Comparison of ENCODE assay signal across 22 cellular contexts in the genomic region with DNA sequence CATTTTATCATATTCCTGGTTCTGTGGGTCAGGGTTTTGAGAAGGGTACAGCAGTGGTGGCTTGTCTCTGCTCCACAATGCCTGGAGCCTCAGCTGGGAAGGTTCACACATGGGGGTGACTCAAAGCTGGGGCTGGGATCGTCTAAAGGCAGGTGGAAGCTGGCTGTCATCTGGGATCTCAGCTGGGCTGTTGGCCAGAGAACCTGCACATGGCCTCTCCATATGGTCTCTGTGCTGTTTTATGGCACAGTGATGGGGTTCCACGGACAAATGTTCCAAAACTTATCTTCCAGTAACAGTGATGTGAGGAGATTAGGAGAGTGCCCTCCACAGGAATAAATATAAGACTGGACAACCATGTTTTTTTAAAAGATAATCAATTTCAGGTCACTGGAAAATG.
DNase-seq lines count a peak whose midpoint lies in the region; ATAC-seq, FAIRE-seq and TF ChIP-seq lines count a peak whose summit lies in the region.
"Had no signal": no experiment of that assay in that cellular context is flagged by ENCODE, and none has a peak within 500 bp of the region (broad histone marks: within the 10 kb centered on the region; RNA-seq: fewer than 3 reads in every experiment).

No MANE protein-coding gene starts in this region.

- POLR2A ChIA-PET in HepG2 (lab: Yijun Ruan, JAX), result no interaction called here

- H3K27ac ChIP-seq in upper lobe of right lung (no peak overlapping the region), HepG2 (ENCODE audit: extremely low read length, insufficient read depth, low read length) (no peak overlapping the region)
- H3K27ac ChIP-seq: 22Rv1, C4-2B, HL-60 had no signal

- no peaks in the 10 kb centered on the region for H3K36me3 ChIP-seq in upper lobe of right lung
- no peaks in the 10 kb centered on the region for H3K36me3 ChIP-seq in HepG2 (replicated peaks in 1 of 2; ENCODE audit: control insufficient read depth in 1 of 2, insufficient read depth in 2 of 2, low read length in 2 of 2)

- TF ChIP-seq CTCF in upper lobe of right lung (IDR thresholded peaks at IDR 0.05) (no peak), HepG2 (CRISPR knock-in tag; IDR thresholded peaks at IDR 0.05) (no peak)

- no TSS peak for BruUV-seq in HepG2 (replicated peaks; lab: Mats Ljungman, UMichigan)

- no peaks in the 10 kb centered on the region for H3K4me1 ChIP-seq in upper lobe of right lung
- no peaks in the 10 kb centered on the region for H3K4me1 ChIP-seq in HepG2 (ENCODE audit: insufficient read depth, low read length)

- H4K20me1 ChIP-seq in HepG2 (ENCODE audit: insufficient read depth, low read length), result no peaks in the 10 kb centered on the region

- H3K27me3 ChIP-seq in upper lobe of right lung (no peaks in the 10 kb centered on the region), HepG2 (ENCODE audit: control insufficient read depth in 1 of 2, insufficient read depth in 2 of 2, low read length in 2 of 2) (no peaks in the 10 kb centered on the region)

- H3K9me3 ChIP-seq in upper lobe of right lung (no peaks in the 10 kb centered on the region), HepG2 (ENCODE audit: low read length) (no peaks in the 10 kb centered on the region)

- in situ Hi-C loops in HepG2 (cut with HindIII; ENCODE audit: extremely low pct_ligation_motif_present, low pct_unique_long_range_greater_than_20kb), result loop anchor here (10.0 kb wide), 1 partner anchor 334 kb away; no protein-coding TSS in a partner anchor

- no peak overlapping the region for H3K4me2 ChIP-seq in HepG2 (ENCODE audit: low read depth, low read length)

- intact Hi-C loops in upper lobe of right lung (cut with DNase I) (no loop called here), HepG2 (cut with micrococcal nuclease; ENCODE audit: unreplicated experiment) (loop anchor here (5.0 to 10.0 kb wide), 3 partner anchors 1022 to 1354 kb away; no protein-coding TSS in a partner anchor)

- peak; percentile 15 for DNase-seq in NCI-H1694 (lab: John Stamatoyannopoulos, UW)
- DNase-seq in NCI-H1694 treated with DMSO at 0.1 percent for 48 hours (lab: John Stamatoyannopoulos, UW), result no peak
- DNase-seq in NCI-H446 treated with DMSO at 0.1 percent for 48 hours (lab: John Stamatoyannopoulos, UW), result peak; percentile 35
- DNase-seq in cerebellum (ENCODE audit: low spot score), result peak; percentile 49
- no peak for DNase-seq in upper lobe of right lung
- DNase-seq in HepG2 (ENCODE audit: low spot score), result no peak
- no peak for DNase-seq in dermis blood vessel endothelial cell
- DNase-seq in DMS53 (lab: John Stamatoyannopoulos, UW), result no peak
- DNase-seq: AML-193, DMS79 treated with DMSO at 0.1 percent for 48 hours, H7, HFFc6, KBM-7, NCI-H1092 treated with DMSO at 0.1 percent for 48 hours, NCI-H1436 treated with DMSO at 0.1 percent for 48 hours, NCI-H2029 treated with DMSO at 0.1 percent for 48 hours had no signal

- ATAC-seq in upper lobe of right lung (no peak), HepG2 (no peak)
- ATAC-seq: GM12878, Panc1 had no signal

- H3K9ac ChIP-seq in HepG2 (ENCODE audit: insufficient read depth, low read depth, low read length), result no peak overlapping the region

- H3K79me2 ChIP-seq in HepG2 (ENCODE audit: insufficient read depth, low read length), result no peaks in the 10 kb centered on the region

- no peak for TF ChIP-seq POLR2A in HepG2 (IDR thresholded peaks at IDR 0.05; ENCODE audit: insufficient read depth in 1 of 2, low read depth in 2 of 2, low read length in 2 of 2)

- H2AFZ ChIP-seq in HepG2 (ENCODE audit: low read length), result no peak overlapping the region

- no peak for FAIRE-seq in HepG2 (lab: Jason Lieb, UNC)
- FAIRE-seq: D721Med, GM12878 had no signal

- H3K4me3 ChIP-seq in upper lobe of right lung, result no peak overlapping the region
- H3K4me3 ChIP-seq in HepG2 (replicated peaks in 1 of 3; ENCODE audit: insufficient read depth in 1 of 3, low read depth in 2 of 3, low read length in 3 of 3), result no peak overlapping the region
- H3K4me3 ChIP-seq: GM12878 had no signal

- TF ChIP-seq EP300 in HepG2 (IDR thresholded peaks at IDR 0.05; ENCODE audit: low read depth in 2 of 2, low read length in 2 of 2), result no peak
- TF ChIP-seq EP300 in HepG2 (CRISPR knock-in tag; IDR thresholded peaks at IDR 0.05; ENCODE audit: borderline replicate concordance), result no peak

- no peak for TF ChIP-seq RAD21 in HepG2 (CRISPR knock-in tag; IDR thresholded peaks at IDR 0.05)

- WGBS in HepG2 (ENCODE audit: low lambda C conversion rate), result 0% methylated on average over 2 of the region's 2 CpGs

- CTCF ChIA-PET in HepG2 (lab: Yijun Ruan, JAX; ENCODE audit: low intra/inter-chr PET ratio, low total read pairs), result no interaction called here

TF ChIP-seq in HepG2, 621 proteins besides CTCF, POLR2A, EP300 and RAD21:
- TF ChIP-seq, protein P1, sequence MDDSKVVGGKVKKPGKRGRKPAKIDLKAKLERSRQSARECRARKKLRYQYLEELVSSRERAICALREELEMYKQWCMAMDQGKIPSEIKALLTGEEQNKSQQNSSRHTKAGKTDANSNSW (CRISPR knock-in tag; IDR thresholded peaks at IDR 0.05; ENCODE audit: borderline replicate concordance), result no peak
- no peak for TF ChIP-seq ZNF777 (CRISPR knock-in tag; IDR thresholded peaks at IDR 0.05)

Comparison
In these comparisons a context has a peak if more than half of its experiments do, and no peak if none do; other contexts are left out.
1. DNase-seq: peak in NCI-H1694 (single experiment), NCI-H446 treated with DMSO at 0.1 percent for 48 hours (single experiment) and cerebellum (single experiment); none in NCI-H1694 treated with DMSO at 0.1 percent for 48 hours (single experiment), upper lobe of right lung (single experiment), HepG2 (single experiment), dermis blood vessel endothelial cell (single experiment) and DMS53 (single experiment).